ENCODE assay signal across 13 cellular contexts in the genomic region with DNA sequence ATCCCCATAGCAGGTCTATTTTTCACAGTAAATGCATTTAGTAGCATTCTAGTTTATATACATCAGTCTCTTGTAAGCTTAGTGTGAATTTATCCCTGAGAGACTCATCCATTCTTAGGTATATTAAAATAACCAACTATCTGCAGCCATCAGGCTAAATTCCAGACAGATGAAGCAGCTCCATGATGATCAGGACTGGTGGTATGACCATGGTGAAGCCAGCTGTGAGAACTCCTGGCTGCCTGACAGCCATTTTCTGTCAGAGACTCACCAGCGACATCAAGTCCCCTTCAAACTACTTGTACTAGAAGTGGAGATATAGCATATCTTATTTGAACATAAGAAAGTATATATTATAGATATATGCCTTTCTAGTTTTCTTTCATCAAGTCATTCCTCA.
DNase-seq lines count a peak whose midpoint lies in the region; ATAC-seq and TF ChIP-seq lines count a peak whose summit lies in the region.
"Had no signal": no experiment of that assay in that cellular context is flagged by ENCODE, and none has a peak within 500 bp of the region (broad histone marks: within the 10 kb centered on the region; RNA-seq: fewer than 3 reads in every experiment).

No MANE protein-coding gene starts in this region.

- DNase-seq in T-helper 1 cell (no peak), IMR-90 (peak; percentile 87), brain microvascular endothelial cell (peak; percentile 59), mesothelial cell of epicardium (ENCODE audit: low spot score in 2 of 2, unreplicated experiment in 2 of 2) (no peak), BE2C (no peak)
- DNase-seq in naive thymus-derived CD4-positive, alpha-beta T cell = no peak
- DNase-seq: activated CD4-positive, CD25-positive, alpha-beta regulatory T cell treated with anti-CD3 and anti-CD28 coated beads, Interleukin-2, amount 50 U/mL, for 72 hours; DMS153; KBM-7; lower lobe of right lung; ovary had no signal

- peaks cover 33% of the 10 kb centered on the region for H3K9me1 ChIP-seq in IMR-90 (ENCODE audit: insufficient read depth, low read length)

- TF ChIP-seq RAD21 in IMR-90 (IDR thresholded peaks at IDR 0.05; ENCODE audit: low read length) = no peak

- H4K8ac ChIP-seq in IMR-90 (ENCODE audit: low read depth in 2 of 2, low read length in 2 of 2) = peak overlapping the region in 1 of 2 experiments; percentile 41; a peak in 1 of 4 replicates

- no TSS peak for BruUV-seq in IMR-90 (replicated peaks; lab: Mats Ljungman, UMichigan)

- H2AK5ac ChIP-seq in IMR-90 (ENCODE audit: low read depth, low read length) = peak overlapping the region; percentile 74; the same call in 1 of the 2 replicates

- H3K27ac ChIP-seq in IMR-90 (ENCODE audit: insufficient read depth, low read length) (no peak overlapping the region), brain microvascular endothelial cell (peak overlapping the region; percentile 31)
- H3K27ac ChIP-seq in naive thymus-derived CD4-positive, alpha-beta T cell (ENCODE audit: low read depth, low read length) = no peak overlapping the region
- H3K27ac ChIP-seq: lower lobe of right lung, ovary had no signal

- H3K36me3 Mint-ChIP-seq in T-helper 1 cell treated with Interleukin-12 subunit alpha and Interleukin-12 subunit beta and Interleukin-4 antibody, amounts not matched to agents 30 μg/mL and 1 μg/mL, for 36 hours (ENCODE audit: low read depth) = peaks cover 69% of the 10 kb centered on the region
- peaks cover 0 to 70% (median 16%) of the 10 kb centered on the region in 5 donors for H3K36me3 Mint-ChIP-seq in naive thymus-derived CD4-positive, alpha-beta T cell
- H3K36me3 Mint-ChIP-seq in mesothelial cell of epicardium = no peaks in the 10 kb centered on the region

- H3K4me3 Mint-ChIP-seq in T-helper 1 cell treated with Interleukin-12 subunit alpha and Interleukin-12 subunit beta and Interleukin-4 antibody, amounts not matched to agents 30 μg/mL and 1 μg/mL, for 36 hours = no peak overlapping the region
- peak overlapping the region in 1 of 10 donors; percentile 78 for H3K4me3 Mint-ChIP-seq in naive thymus-derived CD4-positive, alpha-beta T cell
- no peak overlapping the region for H3K4me3 Mint-ChIP-seq in mesothelial cell of epicardium

- H3K4me1 Mint-ChIP-seq in T-helper 1 cell treated with Interleukin-12 subunit alpha and Interleukin-12 subunit beta and Interleukin-4 antibody, amounts not matched to agents 30 μg/mL and 1 μg/mL, for 36 hours (ENCODE audit: low read depth) = peaks cover 71% of the 10 kb centered on the region
- H3K4me1 Mint-ChIP-seq in naive thymus-derived CD4-positive, alpha-beta T cell = peaks cover 26 to 79% (median 43%) of the 10 kb centered on the region in 7 donors
- peaks cover 40% of the 10 kb centered on the region for H3K4me1 Mint-ChIP-seq in mesothelial cell of epicardium

- no peaks in the 10 kb centered on the region for H3K9me3 Mint-ChIP-seq in T-helper 1 cell treated with Interleukin-12 subunit alpha and Interleukin-12 subunit beta and Interleukin-4 antibody, amounts not matched to agents 30 μg/mL and 1 μg/mL, for 36 hours
- no peaks in the 10 kb centered on the region for H3K9me3 Mint-ChIP-seq in naive thymus-derived CD4-positive, alpha-beta T cell
- no peaks in the 10 kb centered on the region for H3K9me3 Mint-ChIP-seq in mesothelial cell of epicardium

- TF ChIP-seq CTCF in IMR-90 (conservative IDR thresholded peaks at IDR 0.05; ENCODE audit: low read depth, low read length) (no peak), brain microvascular endothelial cell (IDR thresholded peaks at IDR 0.05; ENCODE audit: low read depth, low read length, missing control alignments) (no peak), mesothelial cell of epicardium (IDR thresholded peaks at IDR 0.05; ENCODE audit: unreplicated experiment) (no peak), BE2C (IDR thresholded peaks at IDR 0.05; ENCODE audit: low read depth, low read length) (no peak)

- peaks cover 0 to 53% of the 10 kb centered on the region in 2 experiments; a peak in 2 of 4 replicates for H3K79me1 ChIP-seq in IMR-90 (ENCODE audit: low read depth in 1 of 2, low read length in 2 of 2)

- H3K27me3 Mint-ChIP-seq in T-helper 1 cell treated with Interleukin-12 subunit alpha and Interleukin-12 subunit beta and Interleukin-4 antibody, amounts not matched to agents 30 μg/mL and 1 μg/mL, for 36 hours (ENCODE audit: low read depth) = no peaks in the 10 kb centered on the region
- no peaks in the 10 kb centered on the region for H3K27me3 Mint-ChIP-seq in naive thymus-derived CD4-positive, alpha-beta T cell
- H3K27me3 Mint-ChIP-seq in mesothelial cell of epicardium (ENCODE audit: low read depth) = peaks cover 31% of the 10 kb centered on the region

- H3K4me1 ChIP-seq in IMR-90 (ENCODE audit: control insufficient read depth, insufficient read depth, low read length) (peaks cover 24% of the 10 kb centered on the region), BE2C (peaks cover 11% of the 10 kb centered on the region)
- H3K4me1 ChIP-seq in naive thymus-derived CD4-positive, alpha-beta T cell (ENCODE audit: control insufficient read depth in 2 of 2, insufficient read depth in 2 of 2, low read length in 2 of 2) = peaks cover 23 to 27% of the 10 kb centered on the region in 2 donors

- H3K14ac ChIP-seq in IMR-90 (replicated peaks; ENCODE audit: low read depth, low read length) = peak overlapping the region; percentile 54; the same call in 1 of the 2 replicates

- H4K91ac ChIP-seq in IMR-90 (ENCODE audit: insufficient read depth, low read depth, low read length) = no peak overlapping the region

- H3K56ac ChIP-seq in IMR-90 (ENCODE audit: extremely low read depth, insufficient read depth, low read length) = no peak overlapping the region

- WGBS in IMR-90 (ENCODE audit: extremely low coverage in 2 of 2, insufficient read length in 1 of 2), 2 experiments = no CpG with 5 or more reads among the region's 1 CpG

- no peak overlapping the region for H2AK9ac ChIP-seq in IMR-90 (replicated peaks; ENCODE audit: low read depth, low read length, poor library complexity)

- H3K36me3 ChIP-seq in IMR-90 (ENCODE audit: control insufficient read depth, insufficient read depth, low read length) (peaks cover 5% of the 10 kb centered on the region; the same call in 1 of the 2 replicates), brain microvascular endothelial cell (replicated peaks) (peaks cover 6% of the 10 kb centered on the region), BE2C (peaks cover 14% of the 10 kb centered on the region)
- H3K36me3 ChIP-seq in naive thymus-derived CD4-positive, alpha-beta T cell (ENCODE audit: control insufficient read depth in 2 of 3, insufficient read depth in 3 of 3, low read length in 3 of 3) = peaks cover 0 to 13% (median 8%) of the 10 kb centered on the region in 3 experiments
- H3K36me3 ChIP-seq: ovary had no signal

- no peaks in the 10 kb centered on the region for H3K9me3 ChIP-seq in IMR-90 (ENCODE audit: control insufficient read depth, insufficient read depth, low read length)
- H3K9me3 ChIP-seq in naive thymus-derived CD4-positive, alpha-beta T cell (ENCODE audit: control insufficient read depth in 2 of 3, low read length in 3 of 3) = no peaks in the 10 kb centered on the region
- H3K9me3 ChIP-seq in BE2C = no peaks in the 10 kb centered on the region
- H3K9me3 ChIP-seq: lower lobe of right lung, ovary had no signal

- dilution Hi-C loops in IMR-90 (cut with HindIII; ENCODE audit: low sequenced_read_pairs, unreplicated experiment) = no loop called here

- H2AFZ ChIP-seq in IMR-90 (replicated peaks; ENCODE audit: low read length, poor library complexity) = no peak overlapping the region

- H3K4ac ChIP-seq in IMR-90 (ENCODE audit: low read depth, low read length) = peak overlapping the region; percentile 73; the same call in 1 of the 2 replicates

- peak overlapping the region; percentile 59; the same call in 1 of the 2 replicates for H2BK120ac ChIP-seq in IMR-90 (ENCODE audit: low read depth, low read length)

- CTCF ChIA-PET in IMR-90 (lab: Yijun Ruan, JAX) = interaction anchor here (1.2 kb wide), 1 partner anchor 266 kb away, joined by 4 read pairs; no protein-coding TSS in a partner anchor
- CTCF ChIA-PET in naive thymus-derived CD4-positive, alpha-beta T cell (lab: Charles Lee) = interaction anchor here (2.4 kb wide), 2 partner anchors 15 to 152 kb away, joined by 7 to 8 read pairs; partner anchors contain the start of gene OSBPL3

- H4K5ac ChIP-seq in IMR-90 (ENCODE audit: low read depth, low read length) = no peak overlapping the region

- H2BK20ac ChIP-seq in IMR-90 (ENCODE audit: low read depth, low read length) = peak overlapping the region; percentile 60; the same call in 1 of the 2 replicates

- intact Hi-C loops in IMR-90 (cut with micrococcal nuclease) = no loop called here
- intact Hi-C loops in naive thymus-derived CD4-positive, alpha-beta T cell (cut with micrococcal nuclease) = loop anchor here in 1 of 2 donors (10.0 kb wide), 1 partner anchor 253 kb away; the partner anchor contains the start of gene PALS2

- no peak overlapping the region for H3K4me3 ChIP-seq in IMR-90 (ENCODE audit: insufficient read depth, low read depth, low read length)
- H3K4me3 ChIP-seq in brain microvascular endothelial cell (ENCODE audit: low read depth, low read length) = no peak overlapping the region
- H3K4me3 ChIP-seq in naive thymus-derived CD4-positive, alpha-beta T cell (ENCODE audit: low read length) = no peak overlapping the region
- no peak overlapping the region for H3K4me3 ChIP-seq in BE2C (ENCODE audit: low read depth, low read length)
- H3K4me3 ChIP-seq: lower lobe of right lung, ovary had no signal

- H3K27me3 ChIP-seq in IMR-90 (ENCODE audit: control insufficient read depth, insufficient read depth, low read length) (no peaks in the 10 kb centered on the region), brain microvascular endothelial cell (replicated peaks) (no peaks in the 10 kb centered on the region), BE2C (no peaks in the 10 kb centered on the region)
- H3K27me3 ChIP-seq in naive thymus-derived CD4-positive, alpha-beta T cell (ENCODE audit: control insufficient read depth in 2 of 2, insufficient read depth in 2 of 2, low read length in 2 of 2) = no peaks in the 10 kb centered on the region
- H3K27me3 ChIP-seq: ovary had no signal

- H3K18ac ChIP-seq in IMR-90 (ENCODE audit: low read depth, low read length) = no peak overlapping the region; the same call in 1 of the 2 replicates

- H3K27ac Mint-ChIP-seq in T-helper 1 cell treated with Interleukin-12 subunit alpha and Interleukin-12 subunit beta and Interleukin-4 antibody, amounts not matched to agents 30 μg/mL and 1 μg/mL, for 36 hours = peak overlapping the region; percentile 77
- peak overlapping the region in 6 of 9 donors; percentile 84 to 94 (median 88) for H3K27ac Mint-ChIP-seq in naive thymus-derived CD4-positive, alpha-beta T cell
- H3K27ac Mint-ChIP-seq in mesothelial cell of epicardium = no peak overlapping the region

- no peak overlapping the region for H3K9ac ChIP-seq in IMR-90 (ENCODE audit: low read depth, low read length)

- H3K4me2 ChIP-seq in IMR-90 (ENCODE audit: low read depth, low read length) = no peak overlapping the region

- H3K23ac ChIP-seq in IMR-90 (ENCODE audit: low read depth, low read length) = no peak overlapping the region

- H4K20me1 ChIP-seq in IMR-90 (ENCODE audit: insufficient read depth, low read length) = no peaks in the 10 kb centered on the region

- TF ChIP-seq POLR2A in IMR-90 (IDR thresholded peaks at IDR 0.05; ENCODE audit: low read depth, low read length) = no peak

- H2BK15ac ChIP-seq in IMR-90 (ENCODE audit: low read depth, low read length) = peak overlapping the region; percentile 8; the same call in 1 of the 3 replicates

- peak overlapping the region; percentile 74 for H2BK5ac ChIP-seq in IMR-90 (ENCODE audit: low read depth, low read length, poor library complexity, severe bottlenecking)

- in situ Hi-C loops in IMR-90 (cut with MboI; ENCODE audit: low sequenced_read_pairs) = no loop called here
- in situ Hi-C loops in brain microvascular endothelial cell (cut with HindIII; ENCODE audit: low pct_ligation_motif_present, low sequenced_read_pairs) = no loop called here

- peak; percentile 59 for ATAC-seq in IMR-90 (ENCODE audit: low read depth)
- no peak for ATAC-seq in naive thymus-derived CD4-positive, alpha-beta T cell
- ATAC-seq in HG02678 (IDR thresholded peaks at IDR 0.05; ENCODE audit: unreplicated experiment) = no peak
- ATAC-seq: lower lobe of right lung had no signal

- POLR2A ChIA-PET in IMR-90 (lab: Charles Lee; ENCODE audit: unreplicated experiment) = no interaction called here
- POLR2A ChIA-PET in naive thymus-derived CD4-positive, alpha-beta T cell (lab: Charles Lee) = no interaction called here

Comparison
In these comparisons a context has a peak if more than half of its experiments do, and no peak if none do; other contexts are left out.
1. DNase-seq: peak in IMR-90 (single experiment) and brain microvascular endothelial cell (single experiment); none in T-helper 1 cell (0 of 5), naive thymus-derived CD4-positive, alpha-beta T cell (0 of 9), mesothelial cell of epicardium (0 of 2) and BE2C (single experiment).